8 cellular contexts compared by ENCODE assay signal in the genomic region with DNA sequence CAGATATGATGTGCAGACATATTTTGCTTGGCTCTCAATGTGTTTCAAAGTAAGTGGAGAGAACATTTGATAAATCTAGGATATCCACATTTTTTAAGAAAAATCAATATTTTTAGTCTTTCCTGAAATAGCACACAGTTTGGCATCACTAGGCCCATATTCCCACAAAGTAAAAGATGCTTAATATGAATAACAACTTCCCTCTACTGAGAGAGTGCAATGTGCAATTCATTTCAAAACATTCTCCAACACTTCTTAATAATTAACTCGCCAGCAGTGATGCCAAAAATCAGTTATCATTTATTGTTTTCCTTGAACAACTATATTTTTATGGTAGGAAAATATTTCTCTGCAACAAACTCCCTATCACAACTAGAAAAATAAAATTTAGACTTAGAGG.
"Had no signal": no experiment of that assay in that cellular context is flagged by ENCODE, and none has a peak within 500 bp of the region (broad histone marks: within the 10 kb centered on the region; RNA-seq: fewer than 3 reads in every experiment).

No MANE protein-coding gene starts in this region.

- H3K36me3 Mint-ChIP-seq: IgD-negative memory B cell had no signal

- H3K4me3 ChIP-seq: GM23248, HAP-1 had no signal

- H3K36me3 ChIP-seq: HAP-1 had no signal

- H3K9me3 ChIP-seq: HAP-1 had no signal

- H3K27ac ChIP-seq: GM23248, HL-60 had no signal

- H3K4me3 Mint-ChIP-seq: HFFc6, IgD-negative memory B cell had no signal

- H3K27ac Mint-ChIP-seq: HFFc6, IgD-negative memory B cell had no signal

- ATAC-seq: HCT116 had no signal

- H3K4me1 Mint-ChIP-seq: IgD-negative memory B cell had no signal

- H3K27me3 Mint-ChIP-seq: IgD-negative memory B cell had no signal

- DNase-seq: GM23248, GOT3, H7, HFFc6 had no signal
